Comparison of ENCODE assay signal across 21 cellular contexts in genomic region chr10:27485368-27485767, GRCh38. TPM values are rescaled to one million over a fixed set of nuclear protein-coding genes. Genes with fewer than 3 reads are reported as not detected.
DNase-seq lines count a peak whose midpoint lies in the region; ATAC-seq, FAIRE-seq and TF ChIP-seq lines count a peak whose summit lies in the region.
"Had no signal": no experiment of that assay in that cellular context is flagged by ENCODE, and none has a peak within 500 bp of the region (broad histone marks: within the 10 kb centered on the region; RNA-seq: fewer than 3 reads in every experiment).

No MANE protein-coding gene starts in this region.

- H3K27ac ChIP-seq in foreskin keratinocyte (peak overlapping the region; percentile 19), muscle layer of duodenum (ENCODE audit: low read length) (peak overlapping the region; percentile 67), stomach smooth muscle (ENCODE audit: low read length) (peak overlapping the region; percentile 92)
- H3K27ac ChIP-seq: GM23248 had no signal

- peak overlapping the region; percentile 29 to 48 for H3K9ac ChIP-seq in stomach smooth muscle (ENCODE audit: low read length in 2 of 2)
- H3K9ac ChIP-seq: GM23248 had no signal

- H3K36me3 ChIP-seq in muscle layer of duodenum (ENCODE audit: control insufficient read depth in 1 of 2, insufficient read depth in 2 of 2, low read length in 2 of 2): no peaks in the 10 kb centered on the region
- H3K36me3 ChIP-seq in stomach smooth muscle (ENCODE audit: control insufficient read depth in 2 of 2, insufficient read depth in 2 of 2, low read length in 2 of 2): no peaks in the 10 kb centered on the region
- H3K36me3 ChIP-seq: BE2C, HAP-1 had no signal

- H3K4me3 ChIP-seq in muscle layer of duodenum (ENCODE audit: low read depth in 1 of 2, low read length in 2 of 2): no peak overlapping the region
- no peak overlapping the region for H3K4me3 ChIP-seq in stomach smooth muscle (ENCODE audit: low read length in 2 of 2)
- H3K4me3 ChIP-seq: GM12878, GM23248, HAP-1 had no signal

- no peaks in the 10 kb centered on the region for H3K9me3 ChIP-seq in muscle layer of duodenum (ENCODE audit: control insufficient read depth in 1 of 2, low read length in 2 of 2)
- H3K9me3 ChIP-seq in stomach smooth muscle (ENCODE audit: control insufficient read depth in 2 of 2, low read length in 2 of 2): no peaks in the 10 kb centered on the region
- H3K9me3 ChIP-seq: BE2C, HAP-1 had no signal

- TF ChIP-seq CTCF in foreskin keratinocyte (conservative IDR thresholded peaks at IDR 0.05): no peak

- no peak for FAIRE-seq in GM12892 (lab: Jason Lieb, UNC)
- FAIRE-seq: A204.1, GM12878, GM19239 had no signal

- no peaks in the 10 kb centered on the region for H3K27me3 ChIP-seq in foreskin keratinocyte
- no peaks in the 10 kb centered on the region for H3K27me3 ChIP-seq in muscle layer of duodenum (ENCODE audit: low read depth, low read length)
- H3K27me3 ChIP-seq in stomach smooth muscle (ENCODE audit: control insufficient read depth in 1 of 2, insufficient read depth in 2 of 2, low read length in 2 of 2): no peaks in the 10 kb centered on the region
- H3K27me3 ChIP-seq: BE2C had no signal

- peaks cover 42% of the 10 kb centered on the region for H3K4me1 ChIP-seq in foreskin keratinocyte
- no peaks in the 10 kb centered on the region for H3K4me1 ChIP-seq in muscle layer of duodenum (ENCODE audit: control insufficient read depth in 1 of 2, insufficient read depth in 2 of 2, low read length in 2 of 2)
- peaks cover 28% of the 10 kb centered on the region for H3K4me1 ChIP-seq in stomach smooth muscle (ENCODE audit: control insufficient read depth, insufficient read depth, low read length)
- H3K4me1 ChIP-seq: BE2C, HAP-1 had no signal

- DNase-seq in foreskin keratinocyte (no peak), GM12892 (ENCODE audit: insufficient read length) (no peak)
- DNase-seq: ACHN; BE2C; C1 segment of cervical spinal cord; CD4-positive, CD25-positive, alpha-beta regulatory T cell; CD8-positive, alpha-beta memory T cell; COR-L47; DMS 273 treated with DMSO at 0.1 percent for 48 hours; DMS53; DND-41; EL; GM23248 had no signal

- ATAC-seq in foreskin keratinocyte (no peak), GM21528 (IDR thresholded peaks at IDR 0.05; ENCODE audit: low FRiP score, unreplicated experiment) (no peak), HG02852 (IDR thresholded peaks at IDR 0.05; ENCODE audit: unreplicated experiment) (no peak)
- ATAC-seq: GM12878 had no signal

- TF ChIP-seq POLR2A in GM12892 (IDR thresholded peaks at IDR 0.05; ENCODE audit: low read depth, low read length): no peak

RNA-seq across cellular contexts. Expression of gene RAB18, which starts 18.7 kb away (rescaled TPM):
- total RNA-seq in foreskin keratinocyte: 86.7 and 89.4 TPM in 2 replicates
- 59.9 and 70.2 TPM in 2 replicates for polyA plus RNA-seq in foreskin keratinocyte
- polyA plus RNA-seq in GM12892 (2012; ENCODE audit: missing spikeins): 31.4 TPM

Comparison
In these comparisons a context has a peak if more than half of its experiments do, and no peak if none do; other contexts are left out.
1. H3K27ac ChIP-seq: peak in every context shown above with its lines; median percentile 92 in stomach smooth muscle; 67 in muscle layer of duodenum; 19 in foreskin keratinocyte.